In genomic region chr17:57125406-57125805, GRCh38 we compare ENCODE assay signal across 17 cellular contexts. TPM values are rescaled to one million over a fixed set of nuclear protein-coding genes. Genes with fewer than 3 reads are reported as not detected.
DNase-seq lines count a peak whose midpoint lies in the region; ATAC-seq and TF ChIP-seq lines count a peak whose summit lies in the region.
"Had no signal": no experiment of that assay in that cellular context is flagged by ENCODE, and none has a peak within 500 bp of the region (broad histone marks: within the 10 kb centered on the region; RNA-seq: fewer than 3 reads in every experiment).

No MANE protein-coding gene starts in this region.

- H3K18ac ChIP-seq in H9 (ENCODE audit: insufficient read length, low read depth, low read length): no peak overlapping the region

- no peak for ATAC-seq in activated T-cell treated with anti-CD3 and anti-CD28 coated beads, Interleukin-2, amount 50 U/mL, for 4 hours
- no peak for ATAC-seq in stimulated activated effector memory CD8-positive, alpha-beta T cell treated with anti-CD3 and anti-CD28 coated beads, Interleukin-12 subunit alpha, Interleukin-12 subunit beta, amount 100 ng/mL, for 72 hours
- ATAC-seq: HCT116, HepG2 had no signal

- H3K27me3 Mint-ChIP-seq in activated T-cell treated with anti-CD3 and anti-CD28 coated beads, Interleukin-2, amount 50 U/mL, for 24 hours: no peaks in the 10 kb centered on the region
- no peaks in the 10 kb centered on the region for H3K27me3 Mint-ChIP-seq in activated T-cell treated with anti-CD3 and anti-CD28 coated beads, Interleukin-2, amount 50 U/mL, for 4 hours (ENCODE audit: low read depth)
- H3K27me3 Mint-ChIP-seq in H9 (ENCODE audit: low read depth): peaks cover 1% of the 10 kb centered on the region; the same call in 1 of the 2 replicates
- no peaks in the 10 kb centered on the region for H3K27me3 Mint-ChIP-seq in CD4-positive, alpha-beta memory T cell
- H3K27me3 Mint-ChIP-seq: CD4-positive, CD25-positive, alpha-beta regulatory T cell had no signal

- no peak overlapping the region for H3K27ac ChIP-seq in H9 (ENCODE audit: insufficient read length, low read depth, low read length)
- no peak overlapping the region for H3K27ac ChIP-seq in CD4-positive, alpha-beta memory T cell (ENCODE audit: low read depth, low read length)
- H3K27ac ChIP-seq: BLaER1 treated with 17β-estradiol and CSF1 and Interleukin-3, amounts not matched to agents 10 nM and 100 nM had no signal

- H2BK5ac ChIP-seq in H9 (ENCODE audit: insufficient read length, low read length): no peak overlapping the region

- no peaks in the 10 kb centered on the region for H3K27me3 ChIP-seq in H9 (ENCODE audit: insufficient read depth, low read length)
- H3K27me3 ChIP-seq in CD4-positive, alpha-beta memory T cell (ENCODE audit: insufficient read depth, low read length): no peaks in the 10 kb centered on the region
- H3K27me3 ChIP-seq: BLaER1 treated with 17β-estradiol and CSF1 and Interleukin-3, amounts not matched to agents 10 nM and 100 nM had no signal

- no peak overlapping the region for H3K4ac ChIP-seq in H9 (ENCODE audit: low read depth, low read length)

- H3K9me3 ChIP-seq in H9 (ENCODE audit: control insufficient read depth, low read depth, low read length): no peaks in the 10 kb centered on the region
- no peaks in the 10 kb centered on the region for H3K9me3 ChIP-seq in CD4-positive, alpha-beta memory T cell (ENCODE audit: control insufficient read depth in 1 of 2, low read length in 2 of 2)
- H3K9me3 ChIP-seq: BLaER1 treated with 17β-estradiol and CSF1 and Interleukin-3, amounts not matched to agents 10 nM and 100 nM had no signal

- no peak overlapping the region for H3K14ac ChIP-seq in H9 (ENCODE audit: insufficient read depth, low read length)

- POLR2A ChIA-PET in CD4-positive, alpha-beta memory T cell (lab: Charles Lee; ENCODE audit: partially characterized antibody): no interaction called here

- H3K4me3 ChIP-seq in CD4-positive, alpha-beta memory T cell (ENCODE audit: low read length in 2 of 2): no peak overlapping the region
- H3K4me3 ChIP-seq: BLaER1 treated with 17β-estradiol and CSF1 and Interleukin-3, amounts not matched to agents 10 nM and 100 nM had no signal

- WGBS in H9 (ENCODE audit: extremely low coverage, insufficient read length, low lambda C conversion rate): no CpG with 5 or more reads among the region's 2 CpGs

- no peak overlapping the region for H2BK20ac ChIP-seq in H9 (ENCODE audit: low read depth, low read length, poor library complexity, severe bottlenecking)

- CTCF ChIA-PET in CD4-positive, alpha-beta memory T cell (lab: Charles Lee; ENCODE audit: partially characterized antibody): no interaction called here

- no peak overlapping the region for H4K91ac ChIP-seq in H9 (ENCODE audit: insufficient read length, low read depth, low read length)

- no peak overlapping the region for H4K8ac ChIP-seq in H9 (replicated peaks; ENCODE audit: insufficient read length, low read depth, low read length)

- H3K4me3 Mint-ChIP-seq in activated T-cell treated with anti-CD3 and anti-CD28 coated beads, Interleukin-2, amount 50 U/mL, for 24 hours: no peak overlapping the region
- H3K4me3 Mint-ChIP-seq in activated T-cell treated with anti-CD3 and anti-CD28 coated beads, Interleukin-2, amount 50 U/mL, for 4 hours: no peak overlapping the region
- H3K4me3 Mint-ChIP-seq in H9: no peak overlapping the region
- H3K4me3 Mint-ChIP-seq in stimulated activated effector memory CD8-positive, alpha-beta T cell treated with anti-CD3 and anti-CD28 coated beads, Interleukin-12 subunit alpha, Interleukin-12 subunit beta, amount 100 ng/mL, for 72 hours: no peak overlapping the region
- no peak overlapping the region for H3K4me3 Mint-ChIP-seq in CD4-positive, alpha-beta memory T cell
- H3K4me3 Mint-ChIP-seq: CD4-positive, CD25-positive, alpha-beta regulatory T cell had no signal

- no peaks in the 10 kb centered on the region for H3K79me1 ChIP-seq in H9 (ENCODE audit: insufficient read depth, low read depth, low read length, poor library complexity, severe bottlenecking)

- H3K4me1 Mint-ChIP-seq in activated T-cell treated with anti-CD3 and anti-CD28 coated beads, Interleukin-2, amount 50 U/mL, for 24 hours (ENCODE audit: low read depth): no peaks in the 10 kb centered on the region
- no peaks in the 10 kb centered on the region for H3K4me1 Mint-ChIP-seq in activated T-cell treated with anti-CD3 and anti-CD28 coated beads, Interleukin-2, amount 50 U/mL, for 4 hours (ENCODE audit: low read depth)
- H3K4me1 Mint-ChIP-seq in H9: peaks cover 0 to 3% of the 10 kb centered on the region in 2 experiments; a peak in 2 of 4 replicates
- H3K4me1 Mint-ChIP-seq in stimulated activated effector memory CD8-positive, alpha-beta T cell treated with anti-CD3 and anti-CD28 coated beads, Interleukin-12 subunit alpha, Interleukin-12 subunit beta, amount 100 ng/mL, for 72 hours: peaks cover 6% of the 10 kb centered on the region
- no peaks in the 10 kb centered on the region for H3K4me1 Mint-ChIP-seq in CD4-positive, alpha-beta memory T cell

- H3K36me3 Mint-ChIP-seq in activated T-cell treated with anti-CD3 and anti-CD28 coated beads, Interleukin-2, amount 50 U/mL, for 24 hours (ENCODE audit: low read depth): peaks cover 55% of the 10 kb centered on the region
- H3K36me3 Mint-ChIP-seq in activated T-cell treated with anti-CD3 and anti-CD28 coated beads, Interleukin-2, amount 50 U/mL, for 4 hours (ENCODE audit: insufficient read depth): peaks cover 21% of the 10 kb centered on the region
- peaks cover 18 to 49% (median 30%) of the 10 kb centered on the region in 3 experiments for H3K36me3 Mint-ChIP-seq in H9 (ENCODE audit: insufficient read depth in 1 of 3, low read depth in 3 of 3)
- H3K36me3 Mint-ChIP-seq in stimulated activated effector memory CD8-positive, alpha-beta T cell treated with anti-CD3 and anti-CD28 coated beads, Interleukin-12 subunit alpha, Interleukin-12 subunit beta, amount 100 ng/mL, for 72 hours: peaks cover 32% of the 10 kb centered on the region
- peaks cover 17 to 32% of the 10 kb centered on the region in 2 donors for H3K36me3 Mint-ChIP-seq in CD4-positive, alpha-beta memory T cell

- no peak overlapping the region for H3K4me2 ChIP-seq in H9 (ENCODE audit: insufficient read depth, insufficient read length, low read length)
- H3K4me2 ChIP-seq: BLaER1 treated with 17β-estradiol and CSF1 and Interleukin-3, amounts not matched to agents 10 nM and 100 nM had no signal

- H3K27ac Mint-ChIP-seq in activated T-cell treated with anti-CD3 and anti-CD28 coated beads, Interleukin-2, amount 50 U/mL, for 24 hours: peak overlapping the region; percentile 18
- H3K27ac Mint-ChIP-seq in H9: no peak overlapping the region
- H3K27ac Mint-ChIP-seq in stimulated activated effector memory CD8-positive, alpha-beta T cell treated with anti-CD3 and anti-CD28 coated beads, Interleukin-12 subunit alpha, Interleukin-12 subunit beta, amount 100 ng/mL, for 72 hours: peak overlapping the region; percentile 9
- H3K27ac Mint-ChIP-seq in CD4-positive, alpha-beta memory T cell: peak overlapping the region in 1 of 7 donors; percentile 74

- no peak overlapping the region for H2BK120ac ChIP-seq in H9 (ENCODE audit: low read depth, low read length, poor library complexity, severe bottlenecking)

- H3K4me1 ChIP-seq in H9 (ENCODE audit: insufficient read depth, low read length): no peaks in the 10 kb centered on the region
- H3K4me1 ChIP-seq in CD4-positive, alpha-beta memory T cell (ENCODE audit: insufficient read depth, low read length): no peaks in the 10 kb centered on the region

- intact Hi-C loops in CD4-positive, alpha-beta memory T cell (cut with micrococcal nuclease): no loop called here

- no peak overlapping the region for H2AK5ac ChIP-seq in H9 (ENCODE audit: insufficient read length, low read length)

- peaks cover 6% of the 10 kb centered on the region for H3K36me3 ChIP-seq in CD4-positive, alpha-beta memory T cell (ENCODE audit: insufficient read depth, low read length)

- no peaks in the 10 kb centered on the region for H3K79me2 ChIP-seq in H9 (ENCODE audit: insufficient read depth, low read length)

- H2BK15ac ChIP-seq in H9 (ENCODE audit: low read depth, low read length): no peak overlapping the region

- no peak overlapping the region for H2BK12ac ChIP-seq in H9 (ENCODE audit: insufficient read length, low read depth, low read length)

- H3K56ac ChIP-seq in H9 (ENCODE audit: insufficient read length, low read depth, low read length): no peak overlapping the region

- no peak overlapping the region for H2AFZ ChIP-seq in H9 (ENCODE audit: low read length)

- 0 out of 3 replicates have a peak, but pooled peaks have one; percentile 21 for TF ChIP-seq CTCF in H9 (conservative IDR thresholded peaks at IDR 0.05)

- H3K23me2 ChIP-seq in H9 (ENCODE audit: insufficient read length, low read depth, low read length, poor library complexity, severe bottlenecking): no peaks in the 10 kb centered on the region

- no peaks in the 10 kb centered on the region for H3K9me3 Mint-ChIP-seq in activated T-cell treated with anti-CD3 and anti-CD28 coated beads, Interleukin-2, amount 50 U/mL, for 24 hours
- H3K9me3 Mint-ChIP-seq in activated T-cell treated with anti-CD3 and anti-CD28 coated beads, Interleukin-2, amount 50 U/mL, for 4 hours: no peaks in the 10 kb centered on the region
- no peaks in the 10 kb centered on the region for H3K9me3 Mint-ChIP-seq in H9
- H3K9me3 Mint-ChIP-seq in stimulated activated effector memory CD8-positive, alpha-beta T cell treated with anti-CD3 and anti-CD28 coated beads, Interleukin-12 subunit alpha, Interleukin-12 subunit beta, amount 100 ng/mL, for 72 hours: no peaks in the 10 kb centered on the region
- no peaks in the 10 kb centered on the region for H3K9me3 Mint-ChIP-seq in CD4-positive, alpha-beta memory T cell
- H3K9me3 Mint-ChIP-seq: CD4-positive, CD25-positive, alpha-beta regulatory T cell had no signal

- DNase-seq in activated T-cell treated with anti-CD3 and anti-CD28 coated beads, Interleukin-2, amount 50 U/mL, for 24 hours: no peak
- DNase-seq in activated T-cell treated with anti-CD3 and anti-CD28 coated beads, Interleukin-2, amount 50 U/mL, for 4 hours: no peak
- DNase-seq in H9 (no peak), cerebellum (ENCODE audit: low spot score) (peak; percentile 73), NCI-H1930 (lab: John Stamatoyannopoulos, UW) (no peak)
- no peak for DNase-seq in stimulated activated effector memory CD8-positive, alpha-beta T cell treated with anti-CD3 and anti-CD28 coated beads, Interleukin-12 subunit alpha, Interleukin-12 subunit beta, amount 100 ng/mL, for 72 hours (ENCODE audit: low spot score in 2 of 2)
- DNase-seq in CD4-positive, alpha-beta memory T cell: no peak
- DNase-seq: ACHN; Calu3; CD4-positive, CD25-positive, alpha-beta regulatory T cell; DMS153; DMS79 treated with DMSO at 0.1 percent for 48 hours; EL; GF-D8 had no signal

- H3K23ac ChIP-seq in H9 (ENCODE audit: insufficient read length, low read depth, low read length): no peak overlapping the region

- no peak overlapping the region for H4K5ac ChIP-seq in H9 (ENCODE audit: insufficient read length, low read depth, low read length)

- no peaks in the 10 kb centered on the region for H4K20me1 ChIP-seq in H9 (ENCODE audit: control insufficient read depth, insufficient read depth, insufficient read length)

- no peak overlapping the region for H3K9ac ChIP-seq in H9 (ENCODE audit: extremely low read depth, insufficient read length, low read length)
- H3K9ac ChIP-seq: BLaER1 treated with 17β-estradiol and CSF1 and Interleukin-3, amounts not matched to agents 10 nM and 100 nM had no signal

- no peak overlapping the region for H3T11ph ChIP-seq in H9 (ENCODE audit: low read length)

RNA-seq across cellular contexts. Expression of gene AKAP1, which starts 40.4 kb away (rescaled TPM):
- 10 to 100 TPM; 59.6 to 64.3 (median 60.2) TPM for total RNA-seq in activated T-cell treated with anti-CD3 and anti-CD28 coated beads, Interleukin-2, amount 50 U/mL, for 4 hours
- 61.2 and 65.4 TPM in 2 replicates for total RNA-seq in H9 (2021)
- 23.0 TPM for total RNA-seq in cerebellum
- 10 to 100 TPM; 33.0 to 35.7 TPM for total RNA-seq in CD4-positive, alpha-beta memory T cell
- 10 to 100 TPM in 1 of 2 donors, 1 to 10 TPM in 1; 9.8 to 25.2 TPM for polyA plus RNA-seq in CD4-positive, alpha-beta memory T cell

Comparison
In these comparisons a context has a peak if more than half of its experiments do, and no peak if none do; other contexts are left out.
1. H3K27ac Mint-ChIP-seq: peak in activated T-cell treated with anti-CD3 and anti-CD28 coated beads, Interleukin-2, amount 50 U/mL, for 24 hours (single experiment) and stimulated activated effector memory CD8-positive, alpha-beta T cell treated with anti-CD3 and anti-CD28 coated beads, Interleukin-12 subunit alpha, Interleukin-12 subunit beta, amount 100 ng/mL, for 72 hours (single experiment); none in H9 (0 of 3).